Comparison of ENCODE assay signal across 14 cellular contexts in the genomic region with DNA sequence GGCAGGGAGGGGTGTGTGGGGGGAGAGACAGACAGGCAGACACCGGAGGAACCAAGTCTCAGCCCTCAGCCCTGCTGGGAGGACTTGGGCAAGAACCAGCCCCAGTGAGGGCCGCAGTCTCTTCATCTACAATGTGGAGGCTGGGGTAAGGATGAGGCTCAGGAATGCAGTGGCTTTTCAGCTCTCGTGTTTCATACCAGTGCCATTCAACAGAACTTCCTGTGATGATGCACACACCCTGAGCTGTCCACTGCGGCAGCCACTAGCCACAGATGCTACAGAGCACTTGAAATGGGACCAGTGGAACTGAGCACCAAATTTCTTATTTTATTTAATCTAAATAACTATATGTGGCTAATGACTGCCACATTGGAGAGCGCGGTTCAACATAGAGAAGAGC. TPM values are rescaled to one million over a fixed set of nuclear protein-coding genes. Genes with fewer than 3 reads are reported as not detected.
A peak's percentile ranks its signal among the peaks of the same experiment; 100 is the strongest.
DNase-seq lines count a peak whose midpoint lies in the region; ATAC-seq and TF ChIP-seq lines count a peak whose summit lies in the region.
"Had no signal": no experiment of that assay in that cellular context is flagged by ENCODE, and none has a peak within 500 bp of the region (broad histone marks: within the 10 kb centered on the region; RNA-seq: fewer than 3 reads in every experiment).

No MANE protein-coding gene starts in this region.

- BruUV-seq in IMR-90 (replicated peaks; lab: Mats Ljungman, UMichigan) = no TSS peak

- no peaks in the 10 kb centered on the region for H3K9me3 ChIP-seq in AG04450 (ENCODE audit: control insufficient read depth, insufficient read depth, low read length)
- H3K9me3 ChIP-seq in IMR-90 (ENCODE audit: control insufficient read depth, insufficient read depth, low read length) = no peaks in the 10 kb centered on the region
- H3K9me3 ChIP-seq: thyroid gland had no signal

- intact Hi-C loops in IMR-90 (cut with micrococcal nuclease) = loop anchor here (2.0 kb wide), 1 partner anchor 20 kb away; no protein-coding TSS in a partner anchor
- intact Hi-C loops in left cardiac atrium (cut with DNase I) = no loop called here

- ATAC-seq in IMR-90 (ENCODE audit: low read depth) (peak; percentile 97), left cardiac atrium (no peak), HG03565 (IDR thresholded peaks at IDR 0.05; ENCODE audit: unreplicated experiment) (no peak)
- ATAC-seq: activated T-helper 17 cell treated with anti-CD3 and anti-CD28 coated beads, Interleukin-2, amount 50 U/mL, for 72 hours had no signal

- H4K5ac ChIP-seq in IMR-90 (ENCODE audit: low read depth, low read length) = 0 out of 2 replicates have a peak overlapping the region, but pooled peaks have one; percentile 45

- peak overlapping the region; percentile 72 for H3K23ac ChIP-seq in IMR-90 (ENCODE audit: low read depth, low read length)

- no peak for TF ChIP-seq RAD21 in IMR-90 (IDR thresholded peaks at IDR 0.05; ENCODE audit: low read length)

- H3K27ac ChIP-seq in AG04450 (ENCODE audit: low read depth, low read length) = peak overlapping the region; percentile 81
- H3K27ac ChIP-seq in IMR-90 (ENCODE audit: insufficient read depth, low read length) = peak overlapping the region; percentile 71
- H3K27ac ChIP-seq: thyroid gland had no signal

- peaks cover 10% of the 10 kb centered on the region for H3K4me1 ChIP-seq in IMR-90 (ENCODE audit: control insufficient read depth, insufficient read depth, low read length)
- H3K4me1 ChIP-seq: thyroid gland had no signal

- H2BK15ac ChIP-seq in IMR-90 (ENCODE audit: low read depth, low read length) = peak overlapping the region; percentile 83; the same call in 2 of the 3 replicates

- H3K4me3 ChIP-seq in AG04450 (ENCODE audit: low read depth, low read length) (no peak overlapping the region), IMR-90 (ENCODE audit: insufficient read depth, low read depth, low read length) (no peak overlapping the region)
- H3K4me3 ChIP-seq: thyroid gland had no signal

- peak overlapping the region; percentile 88 for H2BK5ac ChIP-seq in IMR-90 (ENCODE audit: low read depth, low read length, poor library complexity, severe bottlenecking)

- dilution Hi-C loops in IMR-90 (cut with HindIII; ENCODE audit: low sequenced_read_pairs, unreplicated experiment) = no loop called here

- H3K4me2 ChIP-seq in IMR-90 (ENCODE audit: low read depth, low read length) = no peak overlapping the region

- CTCF ChIA-PET in AG04450 (lab: Charles Lee) = no interaction called here
- CTCF ChIA-PET in IMR-90 (lab: Yijun Ruan, JAX) = no interaction called here

- H4K8ac ChIP-seq in IMR-90 (ENCODE audit: low read depth in 2 of 2, low read length in 2 of 2) = peak overlapping the region; percentile 66 to 89; a peak in 3 of 4 replicates

- no peaks in the 10 kb centered on the region for H3K36me3 ChIP-seq in IMR-90 (ENCODE audit: control insufficient read depth, insufficient read depth, low read length)
- H3K36me3 ChIP-seq: thyroid gland had no signal

- peak overlapping the region; percentile 10 for H2AK9ac ChIP-seq in IMR-90 (replicated peaks; ENCODE audit: low read depth, low read length, poor library complexity)

- no peak overlapping the region for H3K9ac ChIP-seq in IMR-90 (ENCODE audit: low read depth, low read length)

- in situ Hi-C loops in IMR-90 (cut with MboI; ENCODE audit: low sequenced_read_pairs) = no loop called here

- POLR2A ChIA-PET in AG04450 (lab: Yijun Ruan, JAX) (interaction anchor here (0.7 to 0.9 kb wide), 4 partner anchors 25 to 124 kb away, joined by 3 to 4 read pairs (median 4); partner anchors contain the start of gene PDGFRB), IMR-90 (lab: Charles Lee; ENCODE audit: unreplicated experiment) (no interaction called here)

- DNase-seq in AG04450 (ENCODE audit: low read depth, low spot score) (peak; percentile 74), IMR-90 (peak; percentile 90), astrocyte of the hippocampus (ENCODE audit: low read depth, low spot score) (peak; percentile 89), iris pigment epithelial cell (ENCODE audit: low read depth) (peak; percentile 88), left cardiac atrium (no peak), NOMO-1 (lab: John Stamatoyannopoulos, UW; ENCODE audit: unreplicated experiment in 2 of 2) (no peak)
- DNase-seq in activated CD8-positive, alpha-beta memory T cell treated with anti-CD3 and anti-CD28 coated beads for 24 hours = no peak
- DNase-seq: activated CD4-positive, alpha-beta T cell treated with anti-CD3 and anti-CD28 coated beads for 4 hours; Kasumi-1; T-helper 1 cell; thyroid gland had no signal

- H2BK120ac ChIP-seq in IMR-90 (ENCODE audit: low read depth, low read length) = peak overlapping the region; percentile 95

- H3K14ac ChIP-seq in IMR-90 (replicated peaks; ENCODE audit: low read depth, low read length) = peak overlapping the region; percentile 86

- H2BK20ac ChIP-seq in IMR-90 (ENCODE audit: low read depth, low read length) = peak overlapping the region; percentile 91

- peak overlapping the region; percentile 70 for H3K18ac ChIP-seq in IMR-90 (ENCODE audit: low read depth, low read length)

- TF ChIP-seq CTCF in AG04450 (IDR thresholded peaks at IDR 0.05; ENCODE audit: low read depth, low read length) (no peak), IMR-90 (conservative IDR thresholded peaks at IDR 0.05; ENCODE audit: low read depth, low read length) (no peak)

- no peaks in the 10 kb centered on the region for H4K20me1 ChIP-seq in IMR-90 (ENCODE audit: insufficient read depth, low read length)

- 0% methylated on average over 2 of the region's 6 CpGs; no CpG with 5 or more reads in 1 of the 2 experiments for WGBS in IMR-90 (ENCODE audit: extremely low coverage in 2 of 2, insufficient read length in 1 of 2), 2 experiments

- peak overlapping the region; percentile 97 for H2AK5ac ChIP-seq in IMR-90 (ENCODE audit: low read depth, low read length)

- TF ChIP-seq POLR2A in IMR-90 (IDR thresholded peaks at IDR 0.05; ENCODE audit: low read depth, low read length) = no peak

- H4K91ac ChIP-seq in IMR-90 (ENCODE audit: insufficient read depth, low read depth, low read length) = peak overlapping the region; percentile 79

- H3K9me1 ChIP-seq in IMR-90 (ENCODE audit: insufficient read depth, low read length) = peaks cover 25% of the 10 kb centered on the region

- H3K27me3 ChIP-seq in AG04450 (ENCODE audit: control insufficient read depth, insufficient read depth, low read length) (no peaks in the 10 kb centered on the region), IMR-90 (ENCODE audit: control insufficient read depth, insufficient read depth, low read length) (no peaks in the 10 kb centered on the region)
- H3K27me3 ChIP-seq: thyroid gland had no signal

- H3K79me1 ChIP-seq in IMR-90 (ENCODE audit: low read depth in 1 of 2, low read length in 2 of 2) = no peaks in the 10 kb centered on the region

- H2AFZ ChIP-seq in IMR-90 (replicated peaks; ENCODE audit: low read length, poor library complexity) = peak overlapping the region; percentile 87

- no peak overlapping the region for H3K56ac ChIP-seq in IMR-90 (ENCODE audit: extremely low read depth, insufficient read depth, low read length)

- H3K4ac ChIP-seq in IMR-90 (ENCODE audit: low read depth, low read length) = peak overlapping the region; percentile 91

TF ChIP-seq in IMR-90, 13 proteins besides CTCF, POLR2A, EP300 and RAD21:
- TF ChIP-seq MAZ (IDR thresholded peaks at IDR 0.05; ENCODE audit: borderline replicate concordance, low read depth, low read length) (no peak), RFX5 (IDR thresholded peaks at IDR 0.05; ENCODE audit: low read depth, low read length) (no peak), CEBPB (IDR thresholded peaks at IDR 0.05; ENCODE audit: low read depth, low read length) (peak; percentile 40; the same call in 1 of the 2 replicates), BHLHE40 (IDR thresholded peaks at IDR 0.05; ENCODE audit: low read depth, low read length) (peak; percentile 61)

RNA-seq across cellular contexts. Expression of gene CAMK2A, which starts 10.7 kb away (rescaled TPM):
- polyA plus RNA-seq in AG04450 (2011; rRNA removed) (0.37 and 0.46 TPM in 2 replicates), IMR-90 (2012; rRNA removed) (0.17 and 0.19 TPM in 2 replicates)
- polyA minus RNA-seq in AG04450 (2011; rRNA and poly(A)+ RNA removed) = 0.41 and 0.65 TPM in 2 replicates
- total RNA-seq in IMR-90 (2012; rRNA removed) (under 0.01 and 0.18 TPM in 2 replicates), left cardiac atrium (10 to 100 TPM; 10.8 to 16.3 TPM)
- 0.11 and 0.24 TPM in 2 replicates for polyA plus RNA-seq in IMR-90 (2012; cell fraction: cytosol; rRNA removed)
- polyA plus RNA-seq in IMR-90 (2012; cell fraction: nucleus; rRNA removed; ENCODE audit: low replicate concordance) = 1.5 and 2.4 TPM in 2 replicates
- total RNA-seq: activated T-helper 17 cell treated with anti-CD3 and anti-CD28 coated beads, Interleukin-2, amount 50 U/mL, for 72 hours; osteocyte; thyroid gland had no signal

RNA-seq across cellular contexts. Expression of gene ARSI, which starts 23.8 kb away (rescaled TPM):
- 11.3 and 15.8 TPM in 2 replicates for polyA plus RNA-seq in AG04450 (2011; rRNA removed)
- polyA minus RNA-seq in AG04450 (2011; rRNA and poly(A)+ RNA removed) = 13.7 and 21.4 TPM in 2 replicates
- total RNA-seq in IMR-90 (2012; rRNA removed) = 15.0 and 15.2 TPM in 2 replicates
- 14.8 and 15.5 TPM in 2 replicates for polyA plus RNA-seq in IMR-90 (2012; rRNA removed)
- polyA plus RNA-seq in IMR-90 (2012; cell fraction: cytosol; rRNA removed) = 10.1 and 22.7 TPM in 2 replicates
- 3.4 and 9.5 TPM in 2 replicates for polyA plus RNA-seq in IMR-90 (2012; cell fraction: nucleus; rRNA removed; ENCODE audit: low replicate concordance)
- under 1 TPM; 0.68 to 0.84 TPM for total RNA-seq in left cardiac atrium
- total RNA-seq: activated T-helper 17 cell treated with anti-CD3 and anti-CD28 coated beads, Interleukin-2, amount 50 U/mL, for 72 hours had no signal

Comparison
In these comparisons a context has a peak if more than half of its experiments do, and no peak if none do; other contexts are left out.
1. DNase-seq: peak in AG04450 (single experiment), IMR-90 (single experiment), astrocyte of the hippocampus (single experiment) and iris pigment epithelial cell (single experiment); none in left cardiac atrium (single experiment), activated CD8-positive, alpha-beta memory T cell treated with anti-CD3 and anti-CD28 coated beads for 24 hours (single experiment) and NOMO-1 (0 of 2).
2. RNA of gene CAMK2A, which starts 10.7 kb away (total RNA-seq): 10.8 to 16.3 TPM in left cardiac atrium; under 0.01 to 0.18 TPM in IMR-90; every median in the first group is over 10 times any median in the second.